ENCODE assay signal across 20 cellular contexts in the genomic region with DNA sequence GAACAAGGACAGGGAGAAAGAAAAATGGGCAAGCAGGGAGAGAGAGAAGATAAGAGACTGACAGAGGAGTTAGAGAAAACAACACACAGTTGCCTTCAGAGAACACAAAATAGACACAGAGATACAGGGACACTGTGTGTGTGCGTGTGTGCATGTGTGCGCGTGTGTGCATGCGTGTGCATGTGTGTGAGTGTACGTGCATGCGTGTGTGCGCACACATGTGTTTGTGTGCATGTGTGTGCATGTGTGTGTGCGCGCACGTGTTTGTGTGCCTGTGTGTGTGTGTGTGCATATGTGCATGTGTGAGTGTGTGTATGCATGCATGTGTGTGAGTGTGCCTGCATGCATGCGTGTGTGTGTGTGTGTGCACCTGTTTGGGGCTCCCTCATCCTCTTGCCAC. TPM values are rescaled to one million over a fixed set of nuclear protein-coding genes. Genes with fewer than 3 reads are reported as not detected.
DNase-seq lines count a peak whose midpoint lies in the region; ATAC-seq and TF ChIP-seq lines count a peak whose summit lies in the region.
"Had no signal": no experiment of that assay in that cellular context is flagged by ENCODE, and none has a peak within 500 bp of the region (broad histone marks: within the 10 kb centered on the region; RNA-seq: fewer than 3 reads in every experiment).

No MANE protein-coding gene starts in this region.

- H3F3A ChIP-seq in PC-3 (ENCODE audit: low read length, unreplicated experiment) = no peaks in the 10 kb centered on the region

- H3K4me3 ChIP-seq in PC-3 (ENCODE audit: low read length) (peak overlapping the region; percentile 9; the same call in 1 of the 2 replicates), mammary epithelial cell (replicated peaks in 1 of 3; ENCODE audit: insufficient read depth in 1 of 3, low read depth in 2 of 3, low read length in 3 of 3) (no peak overlapping the region), parathyroid adenoma (ENCODE audit: low read depth, low read length) (no peak overlapping the region)
- H3K4me3 ChIP-seq: cardiac muscle cell, upper lobe of left lung had no signal

- H3K36me3 Mint-ChIP-seq in T-helper 1 cell treated with Interleukin-12 subunit alpha and Interleukin-12 subunit beta and Interleukin-4 antibody, amounts not matched to agents 30 μg/mL and 1 μg/mL, for 36 hours (ENCODE audit: low read depth) = no peaks in the 10 kb centered on the region
- H3K36me3 Mint-ChIP-seq in immature natural killer cell = no peaks in the 10 kb centered on the region
- H3K36me3 Mint-ChIP-seq: CD8-positive, alpha-beta memory T cell had no signal

- H3K27ac Mint-ChIP-seq in T-helper 1 cell treated with Interleukin-12 subunit alpha and Interleukin-12 subunit beta and Interleukin-4 antibody, amounts not matched to agents 30 μg/mL and 1 μg/mL, for 36 hours = peak overlapping the region; percentile 84
- no peak overlapping the region for H3K27ac Mint-ChIP-seq in immature natural killer cell

- TF ChIP-seq CTCF in PC-3 (conservative IDR thresholded peaks at IDR 0.05; ENCODE audit: low read depth, low read length) (no peak), mammary epithelial cell (conservative IDR thresholded peaks at IDR 0.05 in 1 of 2, IDR thresholded peaks at IDR 0.05 in 1 of 2; ENCODE audit: extremely low read depth in 1 of 2, insufficient read depth in 1 of 2, low read depth in 1 of 2, low read length in 2 of 2) (no peak), parathyroid adenoma (IDR thresholded peaks at IDR 0.05) (no peak)

- intact Hi-C loops in PC-3 (cut with micrococcal nuclease) = no loop called here
- intact Hi-C loops in mammary epithelial cell (cut with micrococcal nuclease) = no loop called here

- CTCF ChIA-PET in PC-3 (lab: Charles Lee) = interaction anchor here (0.5 kb wide), 1 partner anchor 64 kb away, joined by 3 read pairs; no protein-coding TSS in a partner anchor
- CTCF ChIA-PET in mammary epithelial cell (lab: Charles Lee; ENCODE audit: low non-redundant PET) = interaction anchor here (0.7 kb wide), 1 partner anchor 69 kb away, joined by 3 read pairs; no protein-coding TSS in a partner anchor

- H3K9me3 ChIP-seq in PC-3 (ENCODE audit: low read length) (no peaks in the 10 kb centered on the region), mammary epithelial cell (replicated peaks; ENCODE audit: insufficient read depth, low read length) (no peaks in the 10 kb centered on the region), parathyroid adenoma (ENCODE audit: control insufficient read depth, low read length) (no peaks in the 10 kb centered on the region)
- H3K9me3 ChIP-seq: upper lobe of left lung had no signal

- DNase-seq in T-helper 1 cell = no peak
- no peak for DNase-seq in PC-3
- no peak for DNase-seq in mammary epithelial cell
- DNase-seq in kidney tubule cell (ENCODE audit: low spot score) = no peak
- no peak for DNase-seq in GM19238 (ENCODE audit: insufficient read length, low spot score)
- DNase-seq in immature natural killer cell = no peak
- DNase-seq: activated CD4-positive, alpha-beta T cell treated with anti-CD3 and anti-CD28 coated beads, Interleukin-2, amount 50 U/mL, for 4 hours; activated gamma-delta T cell treated with Interleukin-2 at 50 U/mL for 16 hours; CD8-positive, alpha-beta memory T cell; glutamatergic neuron; MV-4-11 had no signal

- BruUV-seq in PC-3 (replicated peaks; lab: Mats Ljungman, UMichigan) (no TSS peak), mammary epithelial cell (replicated peaks; lab: Mats Ljungman, UMichigan) (no TSS peak)

- peak overlapping the region; percentile 99 for H3K27ac ChIP-seq in PC-3 (ENCODE audit: low read length)
- peak overlapping the region; percentile 98 for H3K27ac ChIP-seq in mammary epithelial cell (ENCODE audit: insufficient read depth, low read depth, low read length)
- H3K27ac ChIP-seq in parathyroid adenoma = peak overlapping the region; percentile 39
- H3K27ac ChIP-seq: cardiac muscle cell had no signal

- peak overlapping the region; percentile 8 for H3K4me3 Mint-ChIP-seq in T-helper 1 cell treated with Interleukin-12 subunit alpha and Interleukin-12 subunit beta and Interleukin-4 antibody, amounts not matched to agents 30 μg/mL and 1 μg/mL, for 36 hours
- no peak overlapping the region for H3K4me3 Mint-ChIP-seq in immature natural killer cell

- H3K4me1 ChIP-seq in PC-3 (ENCODE audit: insufficient read depth, low read length) (peaks cover 25% of the 10 kb centered on the region), mammary epithelial cell (ENCODE audit: insufficient read depth, low read length) (peaks cover 17% of the 10 kb centered on the region), parathyroid adenoma (peaks cover 7% of the 10 kb centered on the region)

- 71% methylated on average over 10 of the region's 11 CpGs for WGBS in mammary epithelial cell (ENCODE audit: low coverage, missing lambda C conversion rate)

- dilution Hi-C loops in mammary epithelial cell (cut with HindIII; ENCODE audit: low sequenced_read_pairs) = loop anchor here (5.0 kb wide), 1 partner anchor 96 kb away; no protein-coding TSS in a partner anchor

- H3K79me2 ChIP-seq in PC-3 (ENCODE audit: low read length) = no peaks in the 10 kb centered on the region
- H3K79me2 ChIP-seq in mammary epithelial cell (ENCODE audit: insufficient read depth, low read length) = no peaks in the 10 kb centered on the region
- H3K79me2 ChIP-seq in parathyroid adenoma = no peaks in the 10 kb centered on the region

- H3K9ac ChIP-seq in PC-3 (ENCODE audit: low read length) (peak overlapping the region; percentile 87), mammary epithelial cell (ENCODE audit: insufficient read depth, low read length) (peak overlapping the region; percentile 75), parathyroid adenoma (no peak overlapping the region)

- no peaks in the 10 kb centered on the region for H3K36me3 ChIP-seq in PC-3 (ENCODE audit: low read depth, low read length)
- H3K36me3 ChIP-seq in mammary epithelial cell (ENCODE audit: insufficient read depth, low read length) = no peaks in the 10 kb centered on the region
- H3K36me3 ChIP-seq in parathyroid adenoma (ENCODE audit: control insufficient read depth, insufficient read depth, low read length) = no peaks in the 10 kb centered on the region
- H3K36me3 ChIP-seq: cardiac muscle cell, upper lobe of left lung had no signal

- no peaks in the 10 kb centered on the region for H3K27me3 ChIP-seq in PC-3 (ENCODE audit: low read length)
- H3K27me3 ChIP-seq in mammary epithelial cell (ENCODE audit: insufficient read depth, low read length) = no peaks in the 10 kb centered on the region
- H3K27me3 ChIP-seq in parathyroid adenoma (ENCODE audit: control insufficient read depth, insufficient read depth, low read length) = no peaks in the 10 kb centered on the region
- H3K27me3 ChIP-seq: cardiac muscle cell, upper lobe of left lung had no signal

- H3K27me3 Mint-ChIP-seq in T-helper 1 cell treated with Interleukin-12 subunit alpha and Interleukin-12 subunit beta and Interleukin-4 antibody, amounts not matched to agents 30 μg/mL and 1 μg/mL, for 36 hours (ENCODE audit: low read depth) = peaks cover 6% of the 10 kb centered on the region
- H3K27me3 Mint-ChIP-seq in immature natural killer cell (ENCODE audit: low read depth in 3 of 3) = peaks cover 0 to 2% (median 1%) of the 10 kb centered on the region in 3 donors

- H3K4me1 Mint-ChIP-seq in T-helper 1 cell treated with Interleukin-12 subunit alpha and Interleukin-12 subunit beta and Interleukin-4 antibody, amounts not matched to agents 30 μg/mL and 1 μg/mL, for 36 hours (ENCODE audit: low read depth) = peaks cover 13% of the 10 kb centered on the region
- H3K4me1 Mint-ChIP-seq in immature natural killer cell = no peaks in the 10 kb centered on the region

- H3K4me2 ChIP-seq in PC-3 (ENCODE audit: low read length) = peak overlapping the region; percentile 83
- H3K4me2 ChIP-seq in mammary epithelial cell (ENCODE audit: insufficient read depth, low read depth, low read length) = peak overlapping the region; percentile 8
- H3K4me2 ChIP-seq in parathyroid adenoma (ENCODE audit: low read length) = peak overlapping the region; percentile 45

- no peaks in the 10 kb centered on the region for H3K9me2 ChIP-seq in PC-3 (replicated peaks; ENCODE audit: low read length)

- H2AFZ ChIP-seq in PC-3 (ENCODE audit: low read length) = peak overlapping the region; percentile 10
- H2AFZ ChIP-seq in mammary epithelial cell (ENCODE audit: low read depth, low read length) = peak overlapping the region; percentile 65
- H2AFZ ChIP-seq in parathyroid adenoma = peak overlapping the region; percentile 87

- no peak for ATAC-seq in PC-3
- ATAC-seq: Right ventricle myocardium inferior had no signal

- POLR2A ChIA-PET in PC-3 (lab: Charles Lee; ENCODE audit: unreplicated experiment) = no interaction called here

- H4K20me1 ChIP-seq in PC-3 (ENCODE audit: low read length) (no peaks in the 10 kb centered on the region), mammary epithelial cell (ENCODE audit: insufficient read depth, low read length) (no peaks in the 10 kb centered on the region)

- no peaks in the 10 kb centered on the region for H3K9me3 Mint-ChIP-seq in T-helper 1 cell treated with Interleukin-12 subunit alpha and Interleukin-12 subunit beta and Interleukin-4 antibody, amounts not matched to agents 30 μg/mL and 1 μg/mL, for 36 hours
- H3K9me3 Mint-ChIP-seq in immature natural killer cell = no peaks in the 10 kb centered on the region
- H3K9me3 Mint-ChIP-seq: CD8-positive, alpha-beta memory T cell had no signal

- in situ Hi-C loops in mammary epithelial cell (cut with MboI; ENCODE audit: low sequenced_read_pairs in 2 of 2) = no loop called here

RNA-seq across cellular contexts. Expression of gene PLAUR, which starts 5.9 kb away (rescaled TPM):
- total RNA-seq in PC-3 (2014; rRNA removed) (208 and 241 TPM in 2 replicates), mammary epithelial cell (10 to 100 TPM; 10.8 to 79.9 TPM)
- polyA plus RNA-seq in mammary epithelial cell (73.7 TPM), immature natural killer cell (1 to 10 TPM; 3.4 to 6.1 (median 5.7) TPM)
- 32.9 TPM for polyA minus RNA-seq in mammary epithelial cell

RNA-seq across cellular contexts. Expression of gene CADM4, which starts 36.3 kb away (rescaled TPM):
- total RNA-seq in PC-3 (2014; rRNA removed) = 13.7 and 15.0 TPM in 2 replicates
- 10 to 100 TPM; 11.7 to 12.8 TPM for total RNA-seq in mammary epithelial cell
- polyA plus RNA-seq in mammary epithelial cell = 4.5 TPM
- 1.9 TPM for polyA minus RNA-seq in mammary epithelial cell
- polyA plus RNA-seq in immature natural killer cell = under 1 TPM in 1 of 3 donors, not detected in 2; 0.10 TPM
- polyA plus RNA-seq: CD8-positive, alpha-beta memory T cell had no signal

RNA-seq across cellular contexts. Expression of gene IRGC, which starts 40.0 kb away (rescaled TPM):
- total RNA-seq in PC-3 (2014; rRNA removed) = not detected in 2 replicates
- not detected for total RNA-seq in mammary epithelial cell
- not detected for polyA plus RNA-seq in mammary epithelial cell
- polyA minus RNA-seq in mammary epithelial cell = not detected
- under 1 TPM in 1 of 3 donors, not detected in 2; 0.13 TPM for polyA plus RNA-seq in immature natural killer cell
- total RNA-seq: A172; cardiac muscle cell; CD8-positive, alpha-beta memory T cell; endothelial cell of umbilical vein; kidney epithelial cell; pulmonary artery endothelial cell; Right ventricle myocardium inferior; upper lobe of left lung had no signal
- polyA plus RNA-seq: cardiac muscle cell; CD8-positive, alpha-beta memory T cell; endothelial cell of umbilical vein had no signal

RNA-seq across cellular contexts. Expression of gene ZNF428, which starts 56.5 kb away (rescaled TPM):
- 46.8 and 54.0 TPM in 2 replicates for total RNA-seq in PC-3 (2014; rRNA removed)
- 10 to 100 TPM; 17.0 to 19.0 TPM for total RNA-seq in mammary epithelial cell
- 12.9 TPM for polyA plus RNA-seq in mammary epithelial cell
- 1.9 TPM for polyA minus RNA-seq in mammary epithelial cell
- polyA plus RNA-seq in immature natural killer cell = 10 to 100 TPM; 10.6 to 28.5 (median 19.7) TPM

Comparison
In these comparisons a context has a peak if more than half of its experiments do, and no peak if none do; other contexts are left out.
1. H2AFZ ChIP-seq: peak in every context shown above with its lines; median percentile 87 in parathyroid adenoma; 65 in mammary epithelial cell; 10 in PC-3.
2. H3K27ac ChIP-seq: peak in every context shown above with its lines; median percentile 99 in PC-3; 98 in mammary epithelial cell; 39 in parathyroid adenoma.
3. H3K4me2 ChIP-seq: peak in every context shown above with its lines; median percentile 83 in PC-3; 45 in parathyroid adenoma; 8 in mammary epithelial cell.